29 cellular contexts compared by ENCODE assay signal in genomic region chr18:13227910-13228309, GRCh38. TPM values are rescaled to one million over a fixed set of nuclear protein-coding genes. Genes with fewer than 3 reads are reported as not detected.
"Had no signal": no experiment of that assay in that cellular context is flagged by ENCODE, and none has a peak within 500 bp of the region (broad histone marks: within the 10 kb centered on the region; RNA-seq: fewer than 3 reads in every experiment).

No MANE protein-coding gene starts in this region.

- DNase-seq: activated CD4-positive, alpha-beta memory T cell treated with anti-CD3 and anti-CD28 coated beads for 36 hours; activated CD4-positive, alpha-beta T cell treated with anti-CD3 and anti-CD28 coated beads for 36 hours; activated CD4-positive, alpha-beta T cell treated with anti-CD3 and anti-CD28 coated beads, Interleukin-2, amount 10 ng/mL, durations not matched to agents 24 days and 14 days; activated CD4-positive, CD25-positive, alpha-beta regulatory T cell; activated CD4-positive, CD25-positive, alpha-beta regulatory T cell treated with anti-CD3 and anti-CD28 coated beads, Interleukin-2, amount 50 U/mL, for 72 hours; activated CD8-positive, alpha-beta T cell treated with anti-CD3 and anti-CD28 coated beads, Interleukin-2, amount 10 ng/mL, durations not matched to agents 7 days and 5 days; activated gamma-delta T cell; activated naive CD4-positive, alpha-beta T cell; activated naive CD4-positive, alpha-beta T cell treated with anti-CD3 and anti-CD28 coated beads, Interleukin-2, amount 10 ng/mL, durations not matched to agents 7 days and 5 days; activated naive CD8-positive, alpha-beta T cell treated with anti-CD3 and anti-CD28 coated beads, Interleukin-2, amount 10 ng/mL, durations not matched to agents 7 days and 5 days; activated T-cell treated with anti-CD3 and anti-CD28 coated beads for 4 hours; activated T-cell treated with anti-CD3 and anti-CD28 coated beads, Interleukin-2, amount 50 U/mL, for 24 hours; activated T-cell treated with anti-CD3 and anti-CD28 coated beads, Interleukin-2, amount 50 U/mL, for 72 hours; cortex of kidney; dermis blood vessel endothelial cell; effector CD4-positive, alpha-beta T cell; effector memory CD8-positive, alpha-beta T cell; erythroblast; foreskin keratinocyte; gastrocnemius medialis; T-helper 2 cell had no signal

- H3K27ac ChIP-seq: ascending aorta, breast epithelium, cardiac muscle cell, esophagus muscularis mucosa, foreskin keratinocyte, gastrocnemius medialis had no signal

- H3K27me3 ChIP-seq: ascending aorta, breast epithelium, cardiac muscle cell, esophagus muscularis mucosa, gastrocnemius medialis had no signal

- H3K27me3 Mint-ChIP-seq: activated CD4-positive, alpha-beta memory T cell treated with anti-CD3 and anti-CD28 coated beads for 36 hours; activated CD4-positive, alpha-beta T cell treated with anti-CD3 and anti-CD28 coated beads for 36 hours; activated CD4-positive, alpha-beta T cell treated with anti-CD3 and anti-CD28 coated beads, Interleukin-2, amount 10 ng/mL, durations not matched to agents 24 days and 14 days; activated naive CD8-positive, alpha-beta T cell treated with anti-CD3 and anti-CD28 coated beads, Interleukin-2, amount 10 ng/mL, durations not matched to agents 7 days and 5 days; activated T-cell treated with anti-CD3 and anti-CD28 coated beads, Interleukin-2, amount 50 U/mL, for 24 hours had no signal

- H3K9me3 Mint-ChIP-seq: activated CD4-positive, alpha-beta memory T cell treated with anti-CD3 and anti-CD28 coated beads for 36 hours; activated CD4-positive, alpha-beta T cell treated with anti-CD3 and anti-CD28 coated beads, Interleukin-2, amount 10 ng/mL, durations not matched to agents 24 days and 14 days; activated naive CD4-positive, alpha-beta T cell treated with anti-CD3 and anti-CD28 coated beads, Interleukin-2, amount 10 ng/mL, durations not matched to agents 7 days and 5 days; activated naive CD4-positive, alpha-beta T cell treated with anti-CD3 and anti-CD28 coated beads, Interleukin-2, amount 50 U/mL, for 72 hours; activated naive CD8-positive, alpha-beta T cell treated with anti-CD3 and anti-CD28 coated beads, Interleukin-2, amount 10 ng/mL, durations not matched to agents 7 days and 5 days; activated T-cell treated with anti-CD3 and anti-CD28 coated beads, Interleukin-2, amount 50 U/mL, for 24 hours; activated T-cell treated with anti-CD3 and anti-CD28 coated beads, Interleukin-2, amount 50 U/mL, for 72 hours; brain; central memory CD8-positive, alpha-beta T cell; effector memory CD8-positive, alpha-beta T cell had no signal

- H3K36me3 Mint-ChIP-seq: activated CD4-positive, alpha-beta memory T cell treated with anti-CD3 and anti-CD28 coated beads for 36 hours; activated naive CD4-positive, alpha-beta T cell treated with anti-CD3 and anti-CD28 coated beads, Interleukin-2, amount 10 ng/mL, durations not matched to agents 7 days and 5 days; activated naive CD4-positive, alpha-beta T cell treated with anti-CD3 and anti-CD28 coated beads, Interleukin-2, amount 50 U/mL, for 72 hours; activated naive CD8-positive, alpha-beta T cell treated with anti-CD3 and anti-CD28 coated beads, Interleukin-2, amount 10 ng/mL, durations not matched to agents 7 days and 5 days had no signal

- H3K27ac Mint-ChIP-seq: activated CD4-positive, alpha-beta memory T cell treated with anti-CD3 and anti-CD28 coated beads for 36 hours; activated CD4-positive, alpha-beta T cell treated with anti-CD3 and anti-CD28 coated beads for 36 hours; activated CD4-positive, alpha-beta T cell treated with anti-CD3 and anti-CD28 coated beads, Interleukin-2, amount 10 ng/mL, durations not matched to agents 24 days and 14 days; activated CD8-positive, alpha-beta T cell treated with anti-CD3 and anti-CD28 coated beads, Interleukin-2, amount 10 ng/mL, durations not matched to agents 7 days and 5 days; activated naive CD4-positive, alpha-beta T cell treated with anti-CD3 and anti-CD28 coated beads, Interleukin-2, amount 10 ng/mL, durations not matched to agents 7 days and 5 days; activated naive CD8-positive, alpha-beta T cell treated with anti-CD3 and anti-CD28 coated beads, Interleukin-2, amount 10 ng/mL, durations not matched to agents 7 days and 5 days; activated T-cell treated with anti-CD3 and anti-CD28 coated beads, Interleukin-2, amount 50 U/mL, for 24 hours; activated T-cell treated with anti-CD3 and anti-CD28 coated beads, Interleukin-2, amount 50 U/mL, for 72 hours; brain; effector memory CD8-positive, alpha-beta T cell had no signal

- H3K36me3 ChIP-seq: breast epithelium, cardiac muscle cell, gastrocnemius medialis had no signal

- H3K4me1 ChIP-seq: foreskin keratinocyte had no signal

- H3K9me3 ChIP-seq: ascending aorta, breast epithelium, esophagus muscularis mucosa, gastrocnemius medialis had no signal

- H3K4me3 Mint-ChIP-seq: activated CD4-positive, alpha-beta memory T cell treated with anti-CD3 and anti-CD28 coated beads for 36 hours; activated CD4-positive, alpha-beta T cell treated with anti-CD3 and anti-CD28 coated beads for 36 hours; activated CD4-positive, alpha-beta T cell treated with anti-CD3 and anti-CD28 coated beads, Interleukin-2, amount 10 ng/mL, durations not matched to agents 24 days and 14 days; activated CD8-positive, alpha-beta T cell treated with anti-CD3 and anti-CD28 coated beads, Interleukin-2, amount 10 ng/mL, durations not matched to agents 7 days and 5 days; activated naive CD4-positive, alpha-beta T cell treated with anti-CD3 and anti-CD28 coated beads, Interleukin-2, amount 10 ng/mL, durations not matched to agents 7 days and 5 days; activated naive CD8-positive, alpha-beta T cell treated with anti-CD3 and anti-CD28 coated beads, Interleukin-2, amount 10 ng/mL, durations not matched to agents 7 days and 5 days; activated T-cell treated with anti-CD3 and anti-CD28 coated beads, Interleukin-2, amount 50 U/mL, for 24 hours; activated T-cell treated with anti-CD3 and anti-CD28 coated beads, Interleukin-2, amount 50 U/mL, for 72 hours; brain; central memory CD8-positive, alpha-beta T cell; effector memory CD8-positive, alpha-beta T cell had no signal

- H3K4me3 ChIP-seq: ascending aorta, breast epithelium, cardiac muscle cell, esophagus muscularis mucosa, gastrocnemius medialis had no signal

- H3K4me1 Mint-ChIP-seq: activated CD4-positive, alpha-beta T cell treated with anti-CD3 and anti-CD28 coated beads for 36 hours; central memory CD8-positive, alpha-beta T cell had no signal

- ATAC-seq: activated CD4-positive, alpha-beta T cell treated with anti-CD3 and anti-CD28 coated beads for 36 hours; activated CD8-positive, alpha-beta T cell treated with anti-CD3 and anti-CD28 coated beads, Interleukin-2, amount 10 ng/mL, durations not matched to agents 7 days and 5 days; activated naive CD4-positive, alpha-beta T cell treated with anti-CD3 and anti-CD28 coated beads, Interleukin-2, amount 50 U/mL, for 72 hours; activated T-cell treated with anti-CD3 and anti-CD28 coated beads, Interleukin-2, amount 50 U/mL, for 72 hours; effector memory CD8-positive, alpha-beta T cell; foreskin keratinocyte; gastrocnemius medialis; SK-N-SH treated with all-trans-retinoic acid at 6 μM for 48 hours had no signal

RNA-seq across cellular contexts. Expression of gene LDLRAD4, which starts 9.3 kb away (rescaled TPM):
- total RNA-seq: foreskin keratinocyte had no signal
- polyA plus RNA-seq: foreskin keratinocyte had no signal
